16 cellular contexts compared by ENCODE assay signal in genomic region chr21:16590186-16590585, GRCh38.
DNase-seq lines count a peak whose midpoint lies in the region; ATAC-seq and TF ChIP-seq lines count a peak whose summit lies in the region.
"Had no signal": no experiment of that assay in that cellular context is flagged by ENCODE, and none has a peak within 500 bp of the region (broad histone marks: within the 10 kb centered on the region; RNA-seq: fewer than 3 reads in every experiment).

No MANE protein-coding gene starts in this region.

- H3K36me3 ChIP-seq in adipocyte (ENCODE audit: control insufficient read depth, insufficient read depth, low read length, severe bottlenecking) (no peaks in the 10 kb centered on the region), vagina (no peaks in the 10 kb centered on the region), heart right ventricle (peaks cover 0 to 6% (median 0%) of the 10 kb centered on the region in 9 donors)
- H3K36me3 ChIP-seq: SJSA1 had no signal

- H3K4me1 ChIP-seq in adipocyte (ENCODE audit: control insufficient read depth, insufficient read depth, low read length) (peaks cover 36% of the 10 kb centered on the region), vagina (peaks cover 48% of the 10 kb centered on the region), heart right ventricle (peaks cover 2 to 43% (median 20%) of the 10 kb centered on the region in 9 donors)

- TF ChIP-seq CTCF in vagina (IDR thresholded peaks at IDR 0.05) (no peak), heart right ventricle (IDR thresholded peaks at IDR 0.05) (no peak)

- TF ChIP-seq POLR2A in vagina (IDR thresholded peaks at IDR 0.05) = no peak

- H3K9me3 ChIP-seq in adipocyte (ENCODE audit: control insufficient read depth, low read length) = no peaks in the 10 kb centered on the region
- H3K9me3 ChIP-seq in vagina = no peaks in the 10 kb centered on the region
- H3K9me3 ChIP-seq in heart right ventricle = no peaks in the 10 kb centered on the region
- H3K9me3 ChIP-seq: A549, SJSA1 had no signal

- intact Hi-C loops in vagina (cut with DNase I) = no loop called here
- intact Hi-C loops in heart right ventricle (cut with DNase I) = loop anchor here in 1 of 10 donors (5.0 kb wide), 1 partner anchor 53 kb away; no protein-coding TSS in a partner anchor

- no peak for DNase-seq in adipocyte (ENCODE audit: low read depth)
- DNase-seq in inferior parietal cortex (ENCODE audit: extremely low spot score) = peak; percentile 59
- DNase-seq in pons (ENCODE audit: low spot score) = peak; percentile 82
- DNase-seq in vagina (ENCODE audit: extremely low spot score in 2 of 2) = no peak
- no peak for DNase-seq in heart right ventricle
- DNase-seq in GM19240 (ENCODE audit: insufficient read length, low spot score) = no peak
- DNase-seq: MV-4-11, NCI-H1417, NCI-H187 treated with DMSO at 0.1 percent for 48 hours, NCI-H2107, NCI-H446 treated with DMSO at 0.1 percent for 48 hours, NCI-H526 treated with DMSO at 0.1 percent for 48 hours had no signal

- no peak overlapping the region for H3K9ac ChIP-seq in adipocyte (ENCODE audit: low read length)

- H3K27ac ChIP-seq in vagina = peak overlapping the region; percentile 40
- no peak overlapping the region for H3K27ac ChIP-seq in heart right ventricle
- H3K27ac ChIP-seq: A549, SJSA1 had no signal

- WGBS in heart right ventricle, 2 donors = 85 to 89% methylated on average over 5 of the region's 5 CpGs

- no peaks in the 10 kb centered on the region for H3K27me3 ChIP-seq in adipocyte (replicated peaks; ENCODE audit: control insufficient read depth, insufficient read depth, low read length)
- H3K27me3 ChIP-seq in vagina = no peaks in the 10 kb centered on the region
- H3K27me3 ChIP-seq in heart right ventricle = no peaks in the 10 kb centered on the region
- H3K27me3 ChIP-seq: SJSA1 had no signal

- ATAC-seq in heart right ventricle = no peak
- ATAC-seq in HG03135 (IDR thresholded peaks at IDR 0.05; ENCODE audit: unreplicated experiment) = no peak
- ATAC-seq: A549, Right ventricle myocardium inferior had no signal

- H3K4me3 ChIP-seq in adipocyte (ENCODE audit: low read length) (peak overlapping the region; percentile 88), vagina (no peak overlapping the region), heart right ventricle (no peak overlapping the region)
- H3K4me3 ChIP-seq: A549, SJSA1 had no signal

Comparison
In these comparisons a context has a peak if more than half of its experiments do, and no peak if none do; other contexts are left out.
1. DNase-seq: peak in inferior parietal cortex (single experiment) and pons (single experiment); none in adipocyte (single experiment), vagina (0 of 2), heart right ventricle (0 of 2) and GM19240 (single experiment).